In the genomic region with DNA sequence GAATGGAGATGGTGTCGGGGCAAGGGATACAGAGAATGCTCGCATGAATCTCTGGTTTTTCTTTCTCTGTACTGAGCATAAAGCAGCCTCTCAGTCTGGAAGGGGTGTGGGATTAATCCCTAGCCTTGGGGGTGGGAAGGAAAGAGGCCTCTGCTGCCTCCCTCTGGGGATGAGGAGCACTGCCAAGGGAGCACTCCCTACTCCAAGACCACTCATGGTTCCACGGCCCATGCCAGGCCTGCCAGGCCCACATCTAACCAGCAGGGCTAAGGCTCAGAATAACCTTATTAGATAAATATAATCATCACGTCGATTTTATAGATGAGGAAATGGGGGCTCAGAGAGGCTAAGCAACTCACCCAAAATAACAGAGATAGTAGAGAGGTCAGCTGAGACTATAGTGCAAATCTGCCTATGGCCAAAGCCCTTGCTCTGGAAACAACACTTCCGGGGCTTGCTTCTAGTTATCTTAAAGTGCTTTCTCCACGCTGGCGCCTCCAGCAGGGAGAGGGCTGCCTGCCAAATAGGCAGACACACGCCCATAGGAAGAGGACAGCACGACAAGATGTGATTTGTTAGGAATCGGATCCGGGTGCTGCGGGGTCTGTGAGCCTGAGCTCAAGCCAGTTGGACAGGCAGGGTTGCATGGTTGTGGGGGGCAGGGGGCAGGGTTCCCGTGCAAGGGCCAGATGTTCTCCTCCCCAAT, we compare ENCODE assay signal across 18 cellular contexts. TPM values are rescaled to one million over a fixed set of nuclear protein-coding genes. Genes with fewer than 3 reads are reported as not detected.
A peak's percentile ranks its signal among the peaks of the same experiment; 100 is the strongest.
DNase-seq lines count a peak whose midpoint lies in the region; ATAC-seq and TF ChIP-seq lines count a peak whose summit lies in the region.
"Had no signal": no experiment of that assay in that cellular context is flagged by ENCODE, and none has a peak within 500 bp of the region (broad histone marks: within the 10 kb centered on the region; RNA-seq: fewer than 3 reads in every experiment).

No MANE protein-coding gene starts in this region.

- H3K9me3 Mint-ChIP-seq in activated T-helper 17 cell treated with anti-CD3 and anti-CD28 coated beads, Interleukin-2, amount 50 U/mL, for 72 hours = no peaks in the 10 kb centered on the region
- H3K9me3 Mint-ChIP-seq: central memory CD8-positive, alpha-beta T cell had no signal

- H3K9ac ChIP-seq in colonic mucosa (ENCODE audit: low read depth in 2 of 2, low read length in 2 of 2) = no peak overlapping the region
- H3K9ac ChIP-seq: BLaER1 had no signal

- intact Hi-C loops in colonic mucosa (cut with DNase I) (no loop called here), left colon (cut with DNase I, micrococcal nuclease) (no loop called here)

- H3K9me3 ChIP-seq in colonic mucosa = no peaks in the 10 kb centered on the region
- H3K9me3 ChIP-seq: BLaER1, gastroesophageal sphincter, psoas muscle, testis had no signal

- H3K4me1 Mint-ChIP-seq in activated T-helper 17 cell treated with anti-CD3 and anti-CD28 coated beads, Interleukin-2, amount 50 U/mL, for 72 hours = no peaks in the 10 kb centered on the region
- H3K4me1 Mint-ChIP-seq: activated CD4-positive, alpha-beta T cell treated with anti-CD3 and anti-CD28 coated beads for 36 hours; central memory CD8-positive, alpha-beta T cell had no signal

- H3K4me3 ChIP-seq in colonic mucosa = no peak overlapping the region
- H3K4me3 ChIP-seq: BLaER1, gastroesophageal sphincter, psoas muscle, testis had no signal

- H3K36me3 ChIP-seq in colonic mucosa = no peaks in the 10 kb centered on the region
- H3K36me3 ChIP-seq: BLaER1, gastroesophageal sphincter had no signal

- ATAC-seq in left colon (peak; percentile 94), HG02571 (IDR thresholded peaks at IDR 0.05; ENCODE audit: unreplicated experiment) (no peak)
- ATAC-seq in activated T-helper 17 cell treated with anti-CD3 and anti-CD28 coated beads, Interleukin-2, amount 50 U/mL, for 72 hours (replicated peaks) = no peak
- ATAC-seq: activated CD4-positive, alpha-beta T cell treated with anti-CD3 and anti-CD28 coated beads for 36 hours; gastroesophageal sphincter; psoas muscle had no signal

- no peaks in the 10 kb centered on the region for H3K27me3 Mint-ChIP-seq in activated T-helper 17 cell treated with anti-CD3 and anti-CD28 coated beads, Interleukin-2, amount 50 U/mL, for 72 hours
- H3K27me3 Mint-ChIP-seq: activated CD4-positive, alpha-beta T cell treated with anti-CD3 and anti-CD28 coated beads for 36 hours had no signal

- in situ Hi-C loops in GM13977 (cut with MboI; ENCODE audit: low pct_unique_long_range_greater_than_20kb, low sequenced_read_pairs, unreplicated experiment) = loop anchor here (25.0 kb wide), 1 partner anchor 176 kb away; no protein-coding TSS in a partner anchor

- no peak overlapping the region for H3K27ac Mint-ChIP-seq in activated T-helper 17 cell treated with anti-CD3 and anti-CD28 coated beads, Interleukin-2, amount 50 U/mL, for 72 hours
- H3K27ac Mint-ChIP-seq: activated CD4-positive, alpha-beta T cell treated with anti-CD3 and anti-CD28 coated beads for 36 hours had no signal

- H3K27ac ChIP-seq in colonic mucosa = no peak overlapping the region
- H3K27ac ChIP-seq: BLaER1, gastroesophageal sphincter, psoas muscle, testis had no signal

- H3K4me3 Mint-ChIP-seq in activated T-helper 17 cell treated with anti-CD3 and anti-CD28 coated beads, Interleukin-2, amount 50 U/mL, for 72 hours = no peak overlapping the region
- H3K4me3 Mint-ChIP-seq: activated CD4-positive, alpha-beta T cell treated with anti-CD3 and anti-CD28 coated beads for 36 hours; central memory CD8-positive, alpha-beta T cell had no signal

- no peaks in the 10 kb centered on the region for H3K4me1 ChIP-seq in colonic mucosa
- H3K4me1 ChIP-seq: BLaER1, gastroesophageal sphincter, psoas muscle had no signal

- H3K36me3 Mint-ChIP-seq in activated T-helper 17 cell treated with anti-CD3 and anti-CD28 coated beads, Interleukin-2, amount 50 U/mL, for 72 hours (ENCODE audit: low read depth) = no peaks in the 10 kb centered on the region

- peak; percentile 29; the same call in 1 of the 2 replicates for TF ChIP-seq CTCF in LNCAP (IDR thresholded peaks at IDR 0.05)
- no peak for TF ChIP-seq CTCF in colonic mucosa (IDR thresholded peaks at IDR 0.05)
- TF ChIP-seq CTCF in GM13977 (IDR thresholded peaks at IDR 0.05; ENCODE audit: extremely low read depth, insufficient read depth, missing control alignments) = no peak

- no peaks in the 10 kb centered on the region for H3K27me3 ChIP-seq in colonic mucosa
- H3K27me3 ChIP-seq: BLaER1, gastroesophageal sphincter, testis had no signal

- peak; percentile 70 for DNase-seq in AG08395 (ENCODE audit: low spot score)
- DNase-seq in colonic mucosa = peak; percentile 42
- DNase-seq in left colon = peak in 1 of 2 donors; percentile 55
- no peak for DNase-seq in NCI-H146 (lab: John Stamatoyannopoulos, UW)
- DNase-seq in GM13977 (ENCODE audit: low spot score) = no peak
- DNase-seq: activated CD4-positive, alpha-beta T cell treated with anti-CD3 and anti-CD28 coated beads for 36 hours; activated effector memory CD4-positive, alpha-beta T cell treated with Interleukin-2 at 50 U/mL for 16 hours; Karpas-422; mammary epithelial cell; NCI-H2227 treated with DMSO at 0.1 percent for 48 hours; psoas muscle; testis had no signal

RNA-seq across cellular contexts. Expression of gene TEX35, which starts 0.5 kb away (rescaled TPM):
- not detected for total RNA-seq in colonic mucosa
- total RNA-seq in left colon = not detected
- not detected for total RNA-seq in activated T-helper 17 cell treated with anti-CD3 and anti-CD28 coated beads, Interleukin-2, amount 50 U/mL, for 72 hours
- total RNA-seq: activated CD4-positive, alpha-beta T cell treated with anti-CD3 and anti-CD28 coated beads for 36 hours; gastroesophageal sphincter; mammary epithelial cell; psoas muscle had no signal

RNA-seq across cellular contexts. Expression of gene CLEC20A, which starts 16.7 kb away (rescaled TPM):
- total RNA-seq in colonic mucosa = not detected
- total RNA-seq in left colon = not detected
- not detected for total RNA-seq in activated T-helper 17 cell treated with anti-CD3 and anti-CD28 coated beads, Interleukin-2, amount 50 U/mL, for 72 hours
- total RNA-seq: activated CD4-positive, alpha-beta T cell treated with anti-CD3 and anti-CD28 coated beads for 36 hours; gastroesophageal sphincter; mammary epithelial cell had no signal

Comparison
In these comparisons a context has a peak if more than half of its experiments do, and no peak if none do; other contexts are left out.
1. DNase-seq: peak in AG08395 (single experiment) and colonic mucosa (single experiment); none in NCI-H146 (single experiment) and GM13977 (single experiment).